8 cellular contexts compared by ENCODE assay signal in genomic region chr16:67842509-67843342, GRCh38. TPM values are rescaled to one million over a fixed set of nuclear protein-coding genes. Genes with fewer than 3 reads are reported as not detected.
DNase-seq lines count a peak whose midpoint lies in the region; ATAC-seq and TF ChIP-seq lines count a peak whose summit lies in the region.

No MANE protein-coding gene starts in this region.

- H3K9me3 Mint-ChIP-seq in activated B cell treated with CpG ODN at 0.5 μM for 24 hours, result no peaks in the 10 kb centered on the region

- TF ChIP-seq CTCF in activated B cell treated with CpG ODN at 0.5 μM for 24 hours (IDR thresholded peaks at IDR 0.05), result no peak

- H3K27ac Mint-ChIP-seq in activated B cell treated with CpG ODN at 0.5 μM for 24 hours, result peak overlapping the region; percentile 93

- CTCF ChIA-PET in activated B cell treated with CpG ODN at 0.5 μM for 24 hours (lab: Charles Lee), result interaction anchor here (1.8 kb wide), 1 partner anchor 9 kb away, joined by 5 read pairs; no protein-coding TSS in a partner anchor

- peaks cover 46% of the 10 kb centered on the region for H3K4me1 Mint-ChIP-seq in activated B cell treated with CpG ODN at 0.5 μM for 24 hours

- DNase-seq in DMS79 treated with DMSO at 0.1 percent for 48 hours (lab: John Stamatoyannopoulos, UW) (peak; percentile 20), KG1 (lab: John Stamatoyannopoulos, UW) (peak; percentile 41), activated B cell treated with CpG ODN at 0.5 μM for 24 hours (no peak), caudate nucleus (lab: John Stamatoyannopoulos, UW) (peak in 55 of 61 donors; percentile 16 to 80 (median 61)), kidney glomerular epithelial cell (lab: John Stamatoyannopoulos, UW) (peak; percentile 7)
- peak; percentile 46 to 48 for DNase-seq in stimulated activated CD4-positive, alpha-beta T cell treated with anti-CD3 and anti-CD28 coated beads, Interleukin-15, amount 100 ng/mL, for 48 hours (ENCODE audit: low read depth in 2 of 2)

- no peaks in the 10 kb centered on the region for H3K27me3 Mint-ChIP-seq in activated B cell treated with CpG ODN at 0.5 μM for 24 hours

- POLR2A ChIA-PET in activated B cell treated with CpG ODN at 0.5 μM for 24 hours (lab: Charles Lee), result interaction anchor here (0.5 to 3.9 kb wide), 9 partner anchors 9 to 844 kb away, joined by 3 to 21 read pairs (median 3); partner anchors contain the start of genes RANBP10 and TSNAXIP1

- peaks cover 4% of the 10 kb centered on the region for H3K36me3 Mint-ChIP-seq in activated B cell treated with CpG ODN at 0.5 μM for 24 hours (ENCODE audit: low read depth)

- peak overlapping the region; percentile 91 for H3K4me3 Mint-ChIP-seq in activated B cell treated with CpG ODN at 0.5 μM for 24 hours

- peak; percentile 5 for ATAC-seq in GM21447 (IDR thresholded peaks at IDR 0.05; ENCODE audit: unreplicated experiment)
- ATAC-seq in activated B cell treated with CpG ODN at 0.5 μM for 24 hours (ENCODE audit: low read depth), result peak; percentile 16
- ATAC-seq in HG03095 (IDR thresholded peaks at IDR 0.05; ENCODE audit: unreplicated experiment), result no peak

- peak overlapping the region; percentile 100 for H3K27ac ChIP-seq in caudate nucleus (ENCODE audit: low read depth, low read length)

- intact Hi-C loops in activated B cell treated with CpG ODN at 0.5 μM for 24 hours (cut with micrococcal nuclease), result loop anchor here (1.0 kb wide), 7 partner anchors 9 to 243 kb away; partner anchors contain the start of genes EDC4, GFOD2, NFATC3 and PSKH1

RNA-seq across cellular contexts. Expression of gene THAP11, which starts 0.6 kb away (rescaled TPM):
- 24.2 and 24.9 TPM in 2 replicates for total RNA-seq in activated B cell treated with CpG ODN at 0.5 μM for 24 hours

RNA-seq across cellular contexts. Expression of gene NUTF2, which starts 4.0 kb away (rescaled TPM):
- 99.0 and 99.7 TPM in 2 replicates for total RNA-seq in activated B cell treated with CpG ODN at 0.5 μM for 24 hours

RNA-seq across cellular contexts. Expression of gene CENPT, which starts 4.8 kb away (rescaled TPM):
- total RNA-seq in activated B cell treated with CpG ODN at 0.5 μM for 24 hours, result 50.7 and 54.2 TPM in 2 replicates

RNA-seq across cellular contexts. Expression of gene EDC4, which starts 30.1 kb away (rescaled TPM):
- total RNA-seq in activated B cell treated with CpG ODN at 0.5 μM for 24 hours, result 71.5 TPM in 2 replicates

RNA-seq across cellular contexts. Expression of gene TSNAXIP1, which starts 36.0 kb away (rescaled TPM):
- total RNA-seq in activated B cell treated with CpG ODN at 0.5 μM for 24 hours, result 1.2 and 1.9 TPM in 2 replicates
